12 cellular contexts compared by ENCODE assay signal in the genomic region with DNA sequence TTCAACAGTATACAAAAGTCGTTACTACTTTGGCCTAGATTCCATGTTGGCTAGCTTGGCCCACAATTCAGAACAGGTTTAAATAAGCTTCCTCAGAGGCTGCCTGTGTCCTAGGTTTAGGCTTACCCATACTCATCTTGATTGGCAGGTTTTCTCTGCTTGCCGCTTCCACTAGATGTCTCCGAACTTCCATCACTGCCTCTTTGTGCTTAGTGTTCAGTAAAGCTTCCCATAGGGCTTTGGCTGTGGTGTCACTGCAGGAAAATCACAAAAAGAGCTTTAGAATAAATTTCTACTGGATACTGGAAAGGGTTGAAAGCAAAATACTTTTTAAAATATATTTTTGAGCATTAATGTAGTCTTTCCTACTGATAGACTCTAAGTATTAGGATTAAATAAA. TPM values are rescaled to one million over a fixed set of nuclear protein-coding genes. Genes with fewer than 3 reads are reported as not detected.
DNase-seq lines count a peak whose midpoint lies in the region; ATAC-seq, FAIRE-seq and TF ChIP-seq lines count a peak whose summit lies in the region.
"Had no signal": no experiment of that assay in that cellular context is flagged by ENCODE, and none has a peak within 500 bp of the region (broad histone marks: within the 10 kb centered on the region; RNA-seq: fewer than 3 reads in every experiment).

No MANE protein-coding gene starts in this region.

- H3K27ac ChIP-seq in VCaP, result no peak overlapping the region
- no peak overlapping the region for H3K27ac ChIP-seq in stomach
- H3K27ac ChIP-seq: colonic mucosa had no signal

- 89 to 93% (median 90%) methylated on average over 3 of the region's 3 CpGs for WGBS in stomach, 5 donors

- ATAC-seq in HG02840 (IDR thresholded peaks at IDR 0.05; ENCODE audit: low FRiP score, unreplicated experiment), result no peak
- no peak for ATAC-seq in GM19035 (IDR thresholded peaks at IDR 0.05; ENCODE audit: unreplicated experiment)
- ATAC-seq: natural killer cell had no signal

- H3K36me3 Mint-ChIP-seq in HFFc6 (ENCODE audit: low read depth), result peaks cover 10% of the 10 kb centered on the region; the same call in 1 of the 2 replicates
- H3K36me3 Mint-ChIP-seq: natural killer cell had no signal

- H3K27me3 Mint-ChIP-seq in HFFc6 (ENCODE audit: insufficient read depth), result no peaks in the 10 kb centered on the region
- H3K27me3 Mint-ChIP-seq: CD8-positive, alpha-beta memory T cell had no signal

- no peaks in the 10 kb centered on the region for H3K9me3 ChIP-seq in stomach
- H3K9me3 ChIP-seq: colonic mucosa had no signal

- peaks cover 0 to 7% (median 3%) of the 10 kb centered on the region in 4 donors for H3K36me3 ChIP-seq in stomach
- H3K36me3 ChIP-seq: colonic mucosa had no signal

- H3K9me3 Mint-ChIP-seq in HFFc6, result no peaks in the 10 kb centered on the region
- H3K9me3 Mint-ChIP-seq: CD8-positive, alpha-beta memory T cell; natural killer cell had no signal

- no peak overlapping the region for H3K4me3 Mint-ChIP-seq in HFFc6
- H3K4me3 Mint-ChIP-seq: CD8-positive, alpha-beta memory T cell; natural killer cell had no signal

- intact Hi-C loops in stomach (cut with DNase I; ENCODE audit: low total_unique reads), result no loop called here

- DNase-seq in HFFc6 (no peak), hippocampal formation (lab: John Stamatoyannopoulos, UW) (peak; percentile 14 to 42), NCI-H187 treated with DMSO at 0.1 percent for 48 hours (lab: John Stamatoyannopoulos, UW) (no peak), stomach (no peak)
- DNase-seq: CD8-positive, alpha-beta memory T cell; colonic mucosa; natural killer cell; NCI-H446 treated with DMSO at 0.1 percent for 48 hours had no signal

- H3K4me1 ChIP-seq in stomach, result peaks cover 0 to 12% (median 0%) of the 10 kb centered on the region in 4 donors
- H3K4me1 ChIP-seq: colonic mucosa had no signal

- H3K27me3 ChIP-seq in stomach, result no peaks in the 10 kb centered on the region
- H3K27me3 ChIP-seq: colonic mucosa had no signal

- H3K4me1 Mint-ChIP-seq in HFFc6 (ENCODE audit: low read depth), result peaks cover 58% of the 10 kb centered on the region

- peak overlapping the region; percentile 19; the same call in 1 of the 2 replicates for H3K27ac Mint-ChIP-seq in HFFc6
- H3K27ac Mint-ChIP-seq: CD8-positive, alpha-beta memory T cell; natural killer cell had no signal

- no peak for TF ChIP-seq POLR2A in stomach (IDR thresholded peaks at IDR 0.05)

- no peak overlapping the region for H3K4me3 ChIP-seq in stomach
- H3K4me3 ChIP-seq: colonic mucosa had no signal

- FAIRE-seq in A204.1 (lab: Jason Lieb, UNC), result peak; percentile 96

- TF ChIP-seq EP300 in stomach (IDR thresholded peaks at IDR 0.05), result no peak

- no peak for TF ChIP-seq CTCF in HFFc6 (IDR thresholded peaks at IDR 0.05)
- TF ChIP-seq CTCF in VCaP (conservative IDR thresholded peaks at IDR 0.05), result peak; percentile 84
- TF ChIP-seq CTCF in stomach (IDR thresholded peaks at IDR 0.05), result no peak

RNA-seq across cellular contexts. Expression of gene SCFD2, which starts 52.4 kb away (rescaled TPM):
- total RNA-seq in HFFc6 (2021; fragmentation: NEBNext Ultra II Directional; extraction: Animal tissue kit (Norgen Biotek cat#: 25700)), result 10 to 100 TPM; 35.2 to 46.7 (median 41.5) TPM
- total RNA-seq in stomach, result 10 to 100 TPM in 4 of 5 donors, 1 to 10 TPM in 1; 2.9 to 40.2 (median 32.7) TPM
- polyA plus RNA-seq in stomach, result 1 to 10 TPM; 3.2 to 5.2 (median 3.9) TPM

Comparison
In these comparisons a context has a peak if more than half of its experiments do, and no peak if none do; other contexts are left out.
1. DNase-seq: peak in hippocampal formation (2 of 2); none in HFFc6 (single experiment), NCI-H187 treated with DMSO at 0.1 percent for 48 hours (single experiment) and stomach (single experiment).